Comparison of ENCODE assay signal across 9 cellular contexts in the genomic region with DNA sequence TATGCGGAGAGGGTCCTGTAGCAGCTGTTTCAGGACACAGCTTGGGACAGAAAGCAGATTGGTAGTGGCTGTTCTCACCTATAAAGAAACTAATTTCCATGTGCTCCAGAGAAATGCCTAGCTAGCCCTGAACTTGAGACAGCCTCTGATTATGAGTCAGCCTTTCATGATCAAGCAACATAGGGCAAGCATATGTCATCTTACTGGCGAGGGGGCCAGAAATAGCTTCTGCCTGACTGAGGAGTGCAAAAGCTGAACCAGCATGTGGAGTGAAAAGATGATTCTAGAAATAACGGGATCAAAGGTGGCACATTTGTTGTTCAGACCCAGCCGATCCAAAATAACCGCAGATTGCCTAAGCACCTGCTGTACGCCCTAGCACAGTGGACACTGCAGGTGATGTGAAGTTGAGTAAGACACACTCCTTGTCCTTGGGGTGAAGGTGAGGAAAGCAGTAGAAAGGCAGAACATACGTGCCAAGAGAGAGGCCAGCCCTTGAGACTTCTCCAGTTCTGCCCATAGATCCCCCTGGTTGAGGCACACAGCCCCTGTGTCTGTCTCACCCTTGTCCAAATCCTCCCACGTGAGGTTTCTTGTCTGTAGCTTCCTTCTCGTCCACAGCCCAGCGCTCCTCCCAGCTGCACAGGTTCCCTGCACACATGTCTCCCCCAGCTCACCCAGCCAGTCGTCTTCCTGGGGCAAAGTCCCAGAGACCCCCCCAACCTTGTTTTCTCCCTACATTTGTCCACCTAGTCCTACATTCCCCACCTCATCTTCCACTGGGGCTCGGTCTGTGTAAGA. TPM values are rescaled to one million over a fixed set of nuclear protein-coding genes. Genes with fewer than 3 reads are reported as not detected.
DNase-seq lines count a peak whose midpoint lies in the region; ATAC-seq and TF ChIP-seq lines count a peak whose summit lies in the region.
"Had no signal": no experiment of that assay in that cellular context is flagged by ENCODE, and none has a peak within 500 bp of the region (broad histone marks: within the 10 kb centered on the region; RNA-seq: fewer than 3 reads in every experiment).

No MANE protein-coding gene starts in this region.

- peaks cover 7% of the 10 kb centered on the region for H3K36me3 Mint-ChIP-seq in activated CD8-positive, alpha-beta T cell treated with anti-CD3 and anti-CD28 coated beads for 36 hours (ENCODE audit: low read depth)
- peaks cover 12% of the 10 kb centered on the region for H3K36me3 Mint-ChIP-seq in activated CD8-positive, alpha-beta T cell treated with anti-CD3 and anti-CD28 coated beads, Interleukin-2, amount 10 ng/mL, durations not matched to agents 7 days and 5 days (ENCODE audit: low read depth)
- no peaks in the 10 kb centered on the region for H3K36me3 Mint-ChIP-seq in brain

- DNase-seq in activated CD8-positive, alpha-beta T cell treated with anti-CD3 and anti-CD28 coated beads for 36 hours: peak; percentile 45
- no peak for DNase-seq in activated CD8-positive, alpha-beta T cell treated with anti-CD3 and anti-CD28 coated beads, Interleukin-2, amount 10 ng/mL, durations not matched to agents 7 days and 5 days
- DNase-seq in NAMALWA (ENCODE audit: low spot score) (peak; percentile 44), skeletal muscle cell (ENCODE audit: low read depth) (peak; percentile 66), DMS114 treated with DMSO at 0.1 percent for 48 hours (lab: John Stamatoyannopoulos, UW; ENCODE audit: unreplicated experiment) (no peak), iPS-NIHi7 (ENCODE audit: extremely low spot score) (no peak), NCI-H2081 treated with DMSO at 0.1 percent for 48 hours (lab: John Stamatoyannopoulos, UW) (no peak)
- DNase-seq: Caco-2 had no signal

- ATAC-seq in activated CD8-positive, alpha-beta T cell treated with anti-CD3 and anti-CD28 coated beads for 36 hours: peak; percentile 21
- no peak for ATAC-seq in activated CD8-positive, alpha-beta T cell treated with anti-CD3 and anti-CD28 coated beads, Interleukin-2, amount 10 ng/mL, durations not matched to agents 7 days and 5 days

- H3K9me3 Mint-ChIP-seq in activated CD8-positive, alpha-beta T cell treated with anti-CD3 and anti-CD28 coated beads for 36 hours: no peaks in the 10 kb centered on the region
- no peaks in the 10 kb centered on the region for H3K9me3 Mint-ChIP-seq in activated CD8-positive, alpha-beta T cell treated with anti-CD3 and anti-CD28 coated beads, Interleukin-2, amount 10 ng/mL, durations not matched to agents 7 days and 5 days (ENCODE audit: insufficient read depth)
- peaks cover 0 to 2% (median 0%) of the 10 kb centered on the region in 5 experiments for H3K9me3 Mint-ChIP-seq in brain

- POLR2A ChIA-PET in activated CD8-positive, alpha-beta T cell treated with anti-CD3 and anti-CD28 coated beads for 36 hours (lab: Charles Lee): interaction anchor here (1.1 to 4.6 kb wide), 4 partner anchors 8 to 39 kb away, joined by 4 to 21 read pairs (median 10); partner anchors contain the start of genes BAZ1B and TBL2
- POLR2A ChIA-PET in activated CD8-positive, alpha-beta T cell treated with anti-CD3 and anti-CD28 coated beads, Interleukin-2, amount 10 ng/mL, durations not matched to agents 7 days and 5 days (lab: Charles Lee): interaction anchor here (1.5 to 1.6 kb wide), 3 partner anchors 18 to 38 kb away, joined by 4 to 6 read pairs (median 6); partner anchors contain the start of genes BAZ1B and TBL2

- CTCF ChIA-PET in activated CD8-positive, alpha-beta T cell treated with anti-CD3 and anti-CD28 coated beads for 36 hours (lab: Charles Lee): interaction anchor here (0.7 to 0.9 kb wide), 3 partner anchors 8 to 26 kb away, joined by 3 read pairs; no protein-coding TSS in a partner anchor
- CTCF ChIA-PET in activated CD8-positive, alpha-beta T cell treated with anti-CD3 and anti-CD28 coated beads, Interleukin-2, amount 10 ng/mL, durations not matched to agents 7 days and 5 days (lab: Charles Lee): interaction anchor here (1.3 kb wide), 1 partner anchor 47 kb away, joined by 6 read pairs; no protein-coding TSS in a partner anchor

- TF ChIP-seq CTCF in activated CD8-positive, alpha-beta T cell treated with anti-CD3 and anti-CD28 coated beads for 36 hours (IDR thresholded peaks at IDR 0.05): no peak
- no peak for TF ChIP-seq CTCF in brain (conservative IDR thresholded peaks at IDR 0.05)

- peaks cover 30% of the 10 kb centered on the region for H3K4me1 Mint-ChIP-seq in activated CD8-positive, alpha-beta T cell treated with anti-CD3 and anti-CD28 coated beads for 36 hours (ENCODE audit: low read depth)
- H3K4me1 Mint-ChIP-seq in activated CD8-positive, alpha-beta T cell treated with anti-CD3 and anti-CD28 coated beads, Interleukin-2, amount 10 ng/mL, durations not matched to agents 7 days and 5 days (ENCODE audit: low read depth): peaks cover 16% of the 10 kb centered on the region
- H3K4me1 Mint-ChIP-seq in brain: peaks cover 33% of the 10 kb centered on the region

- no peaks in the 10 kb centered on the region for H3K27me3 Mint-ChIP-seq in activated CD8-positive, alpha-beta T cell treated with anti-CD3 and anti-CD28 coated beads for 36 hours
- H3K27me3 Mint-ChIP-seq in activated CD8-positive, alpha-beta T cell treated with anti-CD3 and anti-CD28 coated beads, Interleukin-2, amount 10 ng/mL, durations not matched to agents 7 days and 5 days (ENCODE audit: low read depth): peaks cover 6% of the 10 kb centered on the region
- peaks cover 12% of the 10 kb centered on the region for H3K27me3 Mint-ChIP-seq in brain

- no peak overlapping the region for H3K4me3 ChIP-seq in skeletal muscle cell (ENCODE audit: low read depth, low read length)

- H3K27ac Mint-ChIP-seq in activated CD8-positive, alpha-beta T cell treated with anti-CD3 and anti-CD28 coated beads for 36 hours: no peak overlapping the region
- H3K27ac Mint-ChIP-seq in activated CD8-positive, alpha-beta T cell treated with anti-CD3 and anti-CD28 coated beads, Interleukin-2, amount 10 ng/mL, durations not matched to agents 7 days and 5 days: no peak overlapping the region
- peak overlapping the region in 4 of 5 experiments; percentile 21 to 93 (median 70) for H3K27ac Mint-ChIP-seq in brain

- H3K4me3 Mint-ChIP-seq in activated CD8-positive, alpha-beta T cell treated with anti-CD3 and anti-CD28 coated beads for 36 hours: no peak overlapping the region
- H3K4me3 Mint-ChIP-seq in activated CD8-positive, alpha-beta T cell treated with anti-CD3 and anti-CD28 coated beads, Interleukin-2, amount 10 ng/mL, durations not matched to agents 7 days and 5 days: no peak overlapping the region
- H3K4me3 Mint-ChIP-seq in brain: peak overlapping the region in 4 of 5 experiments; percentile 20 to 72 (median 39)

- intact Hi-C loops in activated CD8-positive, alpha-beta T cell treated with anti-CD3 and anti-CD28 coated beads for 36 hours (cut with micrococcal nuclease): no loop called here

RNA-seq across cellular contexts. Expression of gene BCL7B, which starts 2.7 kb away (rescaled TPM):
- 10 to 100 TPM; 42.9 to 50.6 TPM for total RNA-seq in activated CD8-positive, alpha-beta T cell treated with anti-CD3 and anti-CD28 coated beads for 36 hours
- 10 to 100 TPM; 76.8 to 80.8 TPM for total RNA-seq in activated CD8-positive, alpha-beta T cell treated with anti-CD3 and anti-CD28 coated beads, Interleukin-2, amount 10 ng/mL, durations not matched to agents 7 days and 5 days
- 66.4 TPM for polyA plus RNA-seq in brain (ENCODE audit: insufficient read depth, low read depth, low replicate concordance)

RNA-seq across cellular contexts. Expression of gene TBL2, which starts 18.1 kb away (rescaled TPM):
- 10 to 100 TPM; 29.6 to 30.7 TPM for total RNA-seq in activated CD8-positive, alpha-beta T cell treated with anti-CD3 and anti-CD28 coated beads for 36 hours
- 10 to 100 TPM; 26.1 to 26.4 TPM for total RNA-seq in activated CD8-positive, alpha-beta T cell treated with anti-CD3 and anti-CD28 coated beads, Interleukin-2, amount 10 ng/mL, durations not matched to agents 7 days and 5 days
- polyA plus RNA-seq in brain (ENCODE audit: insufficient read depth, low read depth, low replicate concordance): 25.0 TPM

RNA-seq across cellular contexts. Expression of gene BAZ1B, which starts 38.1 kb away (rescaled TPM):
- total RNA-seq in activated CD8-positive, alpha-beta T cell treated with anti-CD3 and anti-CD28 coated beads for 36 hours: 10 to 100 TPM; 82.4 to 82.6 TPM
- 100 to 1,000 TPM; 111 to 112 TPM for total RNA-seq in activated CD8-positive, alpha-beta T cell treated with anti-CD3 and anti-CD28 coated beads, Interleukin-2, amount 10 ng/mL, durations not matched to agents 7 days and 5 days
- polyA plus RNA-seq in brain (ENCODE audit: insufficient read depth, low read depth, low replicate concordance): 61.2 TPM

Comparison
In these comparisons a context has a peak if more than half of its experiments do, and no peak if none do; other contexts are left out.
1. DNase-seq: peak in activated CD8-positive, alpha-beta T cell treated with anti-CD3 and anti-CD28 coated beads for 36 hours (single experiment), NAMALWA (single experiment) and skeletal muscle cell (single experiment); none in activated CD8-positive, alpha-beta T cell treated with anti-CD3 and anti-CD28 coated beads, Interleukin-2, amount 10 ng/mL, durations not matched to agents 7 days and 5 days (single experiment), DMS114 treated with DMSO at 0.1 percent for 48 hours (single experiment), iPS-NIHi7 (single experiment) and NCI-H2081 treated with DMSO at 0.1 percent for 48 hours (single experiment).
2. H3K27ac Mint-ChIP-seq: peak in brain (4 of 5); none in activated CD8-positive, alpha-beta T cell treated with anti-CD3 and anti-CD28 coated beads for 36 hours (single experiment) and activated CD8-positive, alpha-beta T cell treated with anti-CD3 and anti-CD28 coated beads, Interleukin-2, amount 10 ng/mL, durations not matched to agents 7 days and 5 days (single experiment).
3. H3K4me3 Mint-ChIP-seq: peak in brain (4 of 5); none in activated CD8-positive, alpha-beta T cell treated with anti-CD3 and anti-CD28 coated beads for 36 hours (single experiment) and activated CD8-positive, alpha-beta T cell treated with anti-CD3 and anti-CD28 coated beads, Interleukin-2, amount 10 ng/mL, durations not matched to agents 7 days and 5 days (single experiment).